23 cellular contexts compared by ENCODE assay signal in genomic region chr1:67639336-67639735, GRCh38. TPM values are rescaled to one million over a fixed set of nuclear protein-coding genes. Genes with fewer than 3 reads are reported as not detected.
DNase-seq lines count a peak whose midpoint lies in the region; ATAC-seq, FAIRE-seq and TF ChIP-seq lines count a peak whose summit lies in the region.
"Had no signal": no experiment of that assay in that cellular context is flagged by ENCODE, and none has a peak within 500 bp of the region (broad histone marks: within the 10 kb centered on the region; RNA-seq: fewer than 3 reads in every experiment).

No MANE protein-coding gene starts in this region.

- TF ChIP-seq CTCF in cardiac muscle cell (IDR thresholded peaks at IDR 0.05; ENCODE audit: low read depth, low read length) (no peak), right atrium auricular region (IDR thresholded peaks at IDR 0.05) (no peak), K562 (IDR thresholded peaks at IDR 0.05 in 2 of 3, conservative IDR thresholded peaks at IDR 0.05 in 1 of 3; ENCODE audit: insufficient read depth in 2 of 3, low read depth in 1 of 3, low read length in 3 of 3) (no peak), fibroblast of pulmonary artery (IDR thresholded peaks at IDR 0.05; ENCODE audit: low read length, missing control alignments) (no peak), mammary epithelial cell (conservative IDR thresholded peaks at IDR 0.05 in 1 of 2, IDR thresholded peaks at IDR 0.05 in 1 of 2; ENCODE audit: extremely low read depth in 1 of 2, insufficient read depth in 1 of 2, low read depth in 1 of 2, low read length in 2 of 2) (no peak)

- CTCF ChIA-PET in K562 (lab: Yijun Ruan, JAX; ENCODE audit: low intra/inter-chr PET ratio) (no interaction called here), mammary epithelial cell (lab: Charles Lee; ENCODE audit: low non-redundant PET) (no interaction called here)

- no peak for FAIRE-seq in K562 (lab: Jason Lieb, UNC)
- FAIRE-seq: A204.1, GM12878, GM18507 had no signal

- intact Hi-C loops in K562 (cut with micrococcal nuclease), result no loop called here
- intact Hi-C loops in mammary epithelial cell (cut with micrococcal nuclease), result no loop called here

- H3K4me1 ChIP-seq in cardiac muscle cell (ENCODE audit: low read depth) (no peaks in the 10 kb centered on the region), right atrium auricular region (no peaks in the 10 kb centered on the region), K562 (replicated peaks in 1 of 2; ENCODE audit: control insufficient read depth in 2 of 2, insufficient read depth in 2 of 2, low read length in 2 of 2) (peaks cover 0 to 2% of the 10 kb centered on the region in 2 experiments; a peak in 3 of 5 replicates), SJCRH30 (peaks cover 21% of the 10 kb centered on the region), mammary epithelial cell (ENCODE audit: insufficient read depth, low read length) (peaks cover 26% of the 10 kb centered on the region)

- no peak for ATAC-seq in K562
- ATAC-seq: CD8-positive, alpha-beta T cell; GM12878; GM23338; HCT116 had no signal

- TF ChIP-seq RAD21 in K562 (CRISPR knock-in tag; conservative IDR thresholded peaks at IDR 0.05 in 1 of 2, IDR thresholded peaks at IDR 0.05 in 1 of 2), result no peak

- WGBS in K562 (ENCODE audit: insufficient coverage, low coverage, missing lambda C conversion rate), result 76% methylated on average over 5 of the region's 6 CpGs
- 88% methylated on average over 6 of the region's 6 CpGs for WGBS in mammary epithelial cell (ENCODE audit: low coverage, missing lambda C conversion rate)

- H3K27ac ChIP-seq in cardiac muscle cell (no peak overlapping the region), right atrium auricular region (no peak overlapping the region), K562 (ENCODE audit: extremely low read depth, low read depth, low read length) (no peak overlapping the region), SJCRH30 (no peak overlapping the region), mammary epithelial cell (ENCODE audit: insufficient read depth, low read depth, low read length) (no peak overlapping the region)
- H3K27ac ChIP-seq: 22Rv1, BLaER1, C4-2B had no signal

- H4K20me1 ChIP-seq in K562 (replicated peaks; ENCODE audit: control insufficient read depth, insufficient read depth, low read length) (no peaks in the 10 kb centered on the region), mammary epithelial cell (ENCODE audit: insufficient read depth, low read length) (no peaks in the 10 kb centered on the region)
- H4K20me1 ChIP-seq: BLaER1 had no signal

- H3K4me3 ChIP-seq in cardiac muscle cell (no peak overlapping the region), right atrium auricular region (no peak overlapping the region), K562 (no peak overlapping the region), fibroblast of pulmonary artery (replicated peaks; ENCODE audit: low read depth, low read length) (no peak overlapping the region), SJCRH30 (no peak overlapping the region), mammary epithelial cell (replicated peaks in 1 of 3; ENCODE audit: insufficient read depth in 1 of 3, low read depth in 2 of 3, low read length in 3 of 3) (no peak overlapping the region)
- H3K4me3 ChIP-seq: BLaER1, GM12878, GM23338 had no signal

- H2AFZ ChIP-seq in K562 (ENCODE audit: low read depth, low read length), result peak overlapping the region; percentile 0; the same call in 1 of the 2 replicates
- H2AFZ ChIP-seq in mammary epithelial cell (ENCODE audit: low read depth, low read length), result no peak overlapping the region
- H2AFZ ChIP-seq: GM23338 had no signal

- no peak for TF ChIP-seq POLR2A in K562 (conservative IDR thresholded peaks at IDR 0.05)

- no peaks in the 10 kb centered on the region for H3K79me2 ChIP-seq in K562 (ENCODE audit: control insufficient read depth, insufficient read depth, low read length)
- no peaks in the 10 kb centered on the region for H3K79me2 ChIP-seq in mammary epithelial cell (ENCODE audit: insufficient read depth, low read length)

- POLR2A ChIA-PET in K562 (lab: Yijun Ruan, JAX), result interaction anchor here (0.8 to 2.5 kb wide), 5 partner anchors 10 to 69 kb away, joined by 3 to 7 read pairs (median 3); partner anchors contain the start of gene GADD45A

- TF ChIP-seq EP300 in K562 (IDR thresholded peaks at IDR 0.05; ENCODE audit: low read length), result no peak

- H3K36me3 ChIP-seq in cardiac muscle cell (no peaks in the 10 kb centered on the region), right atrium auricular region (no peaks in the 10 kb centered on the region), K562 (ENCODE audit: control insufficient read depth, insufficient read depth, low read length) (no peaks in the 10 kb centered on the region), SJCRH30 (no peaks in the 10 kb centered on the region), mammary epithelial cell (ENCODE audit: insufficient read depth, low read length) (no peaks in the 10 kb centered on the region)
- H3K36me3 ChIP-seq: BLaER1 had no signal

- H3K27me3 ChIP-seq in cardiac muscle cell (no peaks in the 10 kb centered on the region), right atrium auricular region (no peaks in the 10 kb centered on the region), K562 (ENCODE audit: control insufficient read depth in 2 of 2, insufficient read depth in 2 of 2, low read length in 2 of 2) (no peaks in the 10 kb centered on the region), SJCRH30 (no peaks in the 10 kb centered on the region), mammary epithelial cell (ENCODE audit: insufficient read depth, low read length) (no peaks in the 10 kb centered on the region)
- H3K27me3 ChIP-seq: BLaER1 had no signal

- H3K9me3 ChIP-seq in cardiac muscle cell (ENCODE audit: low read depth) (no peaks in the 10 kb centered on the region), right atrium auricular region (no peaks in the 10 kb centered on the region), K562 (replicated peaks; ENCODE audit: control insufficient read depth, insufficient read depth, low read depth, low read length) (no peaks in the 10 kb centered on the region), SJCRH30 (replicated peaks) (no peaks in the 10 kb centered on the region; the same call in 1 of the 2 replicates), mammary epithelial cell (replicated peaks; ENCODE audit: insufficient read depth, low read length) (no peaks in the 10 kb centered on the region)
- H3K9me3 ChIP-seq: BLaER1, Caco-2 had no signal

- H3K9me1 ChIP-seq in K562 (ENCODE audit: control insufficient read depth, insufficient read depth, low read length), result no peaks in the 10 kb centered on the region

- BruUV-seq in K562 (replicated peaks; lab: Mats Ljungman, UMichigan) (no TSS peak), mammary epithelial cell (replicated peaks; lab: Mats Ljungman, UMichigan) (no TSS peak)

- in situ Hi-C loops in K562 (cut with MboI) (no loop called here), mammary epithelial cell (cut with MboI; ENCODE audit: low sequenced_read_pairs in 2 of 2) (no loop called here)

- dilution Hi-C loops in mammary epithelial cell (cut with HindIII; ENCODE audit: low sequenced_read_pairs), result no loop called here

- DNase-seq in cardiac muscle cell (ENCODE audit: low read depth in 1 of 2, low spot score in 1 of 2), result peak; percentile 26 to 56
- DNase-seq in right atrium auricular region (ENCODE audit: low spot score), result no peak
- DNase-seq in ELF-1 (ENCODE audit: low read depth, low spot score), result peak; percentile 27
- DNase-seq in K562 (ENCODE audit: extremely low read depth in 1 of 4, low spot score in 3 of 4), result no peak
- peak; percentile 65 for DNase-seq in fibroblast of pulmonary artery (ENCODE audit: low read depth)
- no peak for DNase-seq in SJCRH30
- no peak for DNase-seq in activated CD4-positive, CD25-positive, alpha-beta regulatory T cell (lab: John Stamatoyannopoulos, UW)
- DNase-seq in mammary epithelial cell, result no peak
- DNase-seq: Caco-2; CD4-positive, CD25-positive, alpha-beta regulatory T cell; CD8-positive, alpha-beta T cell; DMS153; DND-41; GDM1; H9 had no signal

- H3K9ac ChIP-seq in K562 (ENCODE audit: insufficient read depth in 1 of 2, low read depth in 2 of 2, low read length in 2 of 2), result no peak overlapping the region
- no peak overlapping the region for H3K9ac ChIP-seq in mammary epithelial cell (ENCODE audit: insufficient read depth, low read length)
- H3K9ac ChIP-seq: BLaER1 had no signal

- H3K4me2 ChIP-seq in K562 (ENCODE audit: insufficient read depth, low read length) (no peak overlapping the region), mammary epithelial cell (ENCODE audit: insufficient read depth, low read depth, low read length) (no peak overlapping the region)
- H3K4me2 ChIP-seq: BLaER1, GM23338 had no signal

TF ChIP-seq in K562, 482 proteins besides CTCF, POLR2A, EP300 and RAD21 (continues in another document):
- no peak for TF ChIP-seq JUN (IDR thresholded peaks at IDR 0.05; ENCODE audit: borderline replicate concordance, low read depth, low read length)
- TF ChIP-seq JUN (CRISPR knock-in tag; IDR thresholded peaks at IDR 0.05; ENCODE audit: borderline replicate concordance), result no peak

RNA-seq across cellular contexts. Expression of gene GADD45A, which starts 45.7 kb away (rescaled TPM):
- total RNA-seq in cardiac muscle cell (73.6 and 84.2 TPM in 2 replicates), right atrium auricular region (10 to 100 TPM; 25.3 to 26.6 TPM), K562 (2014; rRNA removed) (124 and 128 TPM in 2 replicates), K562 (2014; rRNA removed; fragmentation: Illumina TruSeq; extraction: Trizol) (47.2 and 53.9 TPM in 2 replicates), K562 (2015; rRNA removed; fragmentation: Illumina TruSeq; extraction: Trizol) (35.6 and 36.3 TPM in 2 replicates), K562 (2021) (131 and 156 TPM in 2 replicates), mammary epithelial cell (100 to 1,000 TPM; 119 to 371 TPM)
- polyA plus RNA-seq in cardiac muscle cell (106 and 112 TPM in 2 replicates), K562 (2011; rRNA removed) (62.1 and 67.7 TPM in 2 replicates), K562 (2014; fragmentation: Illumina TruSeq; extraction: Trizol) (70.7 and 71.9 TPM in 2 replicates), K562 (2014; fragmentation: Nextera tagmentation; extraction: Ambion mirVana) (10 to 100 TPM; 21.3 to 22.4 TPM), K562 (2014; rRNA removed) (118 and 142 TPM in 2 replicates), mammary epithelial cell (75.5 TPM)
- total RNA-seq in K562 (2011; cell fraction: chromatin; rRNA removed; ENCODE audit: low replicate concordance), result 90.8 and 102 TPM in 2 replicates
- total RNA-seq in K562 (2011; cell fraction: nucleolus; rRNA removed), result 107 and 116 TPM in 2 replicates
- total RNA-seq in K562 (2011; cell fraction: nucleoplasm; rRNA removed), result 70.0 and 72.2 TPM in 2 replicates
- polyA plus RNA-seq in K562 (2011; cell fraction: cytosol; rRNA removed), result 70.5 and 81.1 TPM in 2 replicates
- 121 and 179 TPM in 2 replicates for polyA plus RNA-seq in K562 (2011; cell fraction: nucleus; rRNA removed)
- 105 and 115 TPM in 2 replicates for polyA plus RNA-seq in K562 (2012)
- 20.1 and 28.5 TPM in 2 replicates for polyA minus RNA-seq in K562 (2011; rRNA and poly(A)+ RNA removed)
- polyA minus RNA-seq in K562 (2011; cell fraction: cytosol; rRNA and poly(A)+ RNA removed), result 39.4 and 64.1 TPM in 2 replicates
- polyA minus RNA-seq in K562 (2011; cell fraction: nucleus; rRNA and poly(A)+ RNA removed), result 113 and 146 TPM in 2 replicates
- total RNA-seq in SJCRH30 (2014; rRNA removed; shearing (Covaris generic)), result 103 and 126 TPM in 2 replicates
- polyA minus RNA-seq in mammary epithelial cell, result 27.2 TPM

Comparison
In these comparisons a context has a peak if more than half of its experiments do, and no peak if none do; other contexts are left out.
1. DNase-seq: peak in cardiac muscle cell (2 of 2), ELF-1 (single experiment) and fibroblast of pulmonary artery (single experiment); none in right atrium auricular region (single experiment), K562 (0 of 4), SJCRH30 (0 of 2), activated CD4-positive, CD25-positive, alpha-beta regulatory T cell (0 of 4) and mammary epithelial cell (single experiment).